ENCODE assay signal across 8 cellular contexts in the genomic region with DNA sequence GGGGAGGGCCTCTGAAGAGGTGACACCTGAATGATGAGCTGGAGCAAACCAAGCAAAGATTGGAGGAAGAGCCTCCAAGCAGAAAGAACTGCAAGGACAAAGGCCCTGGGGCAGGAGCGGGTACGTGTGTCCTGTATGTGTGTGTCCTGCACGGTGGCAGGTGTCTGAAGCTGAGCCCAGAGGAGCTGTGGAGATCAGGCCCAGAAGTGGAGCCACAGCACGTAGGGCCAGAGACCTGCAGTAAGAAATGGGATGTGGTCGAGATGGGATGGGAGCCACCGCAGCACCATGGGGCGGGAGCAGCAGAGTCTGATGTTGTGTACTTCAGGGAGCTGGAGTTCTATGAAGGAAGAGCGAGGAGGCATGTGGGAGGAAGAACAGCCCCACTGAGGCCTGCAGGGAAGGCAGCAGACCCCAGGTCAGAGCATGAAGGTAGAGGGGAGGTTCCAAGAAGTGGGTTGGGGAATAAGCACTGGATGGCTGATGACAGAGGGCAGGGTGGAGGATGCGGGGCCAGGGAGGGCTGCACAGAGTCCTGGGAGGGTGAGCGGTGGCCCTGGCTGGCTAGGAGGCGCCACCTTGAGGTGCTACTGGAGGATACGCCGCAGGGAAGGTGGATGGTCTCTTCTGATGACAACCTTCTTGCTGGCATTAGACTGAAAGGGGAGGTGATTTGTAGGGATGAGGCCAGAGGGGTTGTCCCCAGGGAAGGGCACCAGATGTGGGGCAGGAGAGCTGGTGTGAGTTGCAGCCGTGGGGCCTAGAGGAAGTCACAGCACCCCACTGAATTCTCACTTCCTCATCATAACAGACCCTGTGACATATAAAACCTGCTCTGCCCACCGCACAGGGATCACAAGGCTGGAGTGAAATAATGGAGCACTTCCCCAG. TPM values are rescaled to one million over a fixed set of nuclear protein-coding genes. Genes with fewer than 3 reads are reported as not detected.
DNase-seq lines count a peak whose midpoint lies in the region; ATAC-seq and TF ChIP-seq lines count a peak whose summit lies in the region.

No MANE protein-coding gene starts in this region.

- POLR2A ChIA-PET in activated B cell treated with CpG ODN at 0.5 μM for 24 hours (lab: Charles Lee) = interaction anchor here (0.5 to 4.1 kb wide), 25 partner anchors 9 to 569 kb away, joined by 3 to 62 read pairs (median 4); partner anchors contain the start of genes ARL2BP, HERPUD1, NLRC5 and PSME3IP1

- peaks cover 48% of the 10 kb centered on the region for H3F3A ChIP-seq in MM.1S (ENCODE audit: insufficient read depth, low read length)

- DNase-seq in NCI-H1436 (lab: John Stamatoyannopoulos, UW) (peak; percentile 39), NCI-H1436 treated with DMSO at 0.1 percent for 48 hours (lab: John Stamatoyannopoulos, UW) (no peak), H4 (ENCODE audit: low spot score) (peak; percentile 34), MM.1S (peak; percentile 63), activated B cell treated with CpG ODN at 0.5 μM for 24 hours (peak; percentile 68), dorsolateral prefrontal cortex (no peak), naive B cell (peak; percentile 90), upper lobe of left lung (peak; percentile 59 to 81)

- no peaks in the 10 kb centered on the region for H3K79me2 ChIP-seq in MM.1S (ENCODE audit: low read length)

- intact Hi-C loops in activated B cell treated with CpG ODN at 0.5 μM for 24 hours (cut with micrococcal nuclease) = loop anchor here (1.0 to 5.0 kb wide), 6 partner anchors 13 to 91 kb away; no protein-coding TSS in a partner anchor
- intact Hi-C loops in dorsolateral prefrontal cortex (cut with DNase I) = no loop called here

- no peak for TF ChIP-seq EP300 in upper lobe of left lung (IDR thresholded peaks at IDR 0.05)

- H3K9ac ChIP-seq in MM.1S (ENCODE audit: low read length) = peak overlapping the region; percentile 2; the same call in 1 of the 2 replicates

- CTCF ChIA-PET in activated B cell treated with CpG ODN at 0.5 μM for 24 hours (lab: Charles Lee) = interaction anchor here (0.6 to 4.4 kb wide), 14 partner anchors 9 to 133 kb away, joined by 3 to 33 read pairs (median 4); partner anchors contain the start of genes CETP and HERPUD1

- peak overlapping the region; percentile 60 for H3K4me3 Mint-ChIP-seq in activated B cell treated with CpG ODN at 0.5 μM for 24 hours
- peak overlapping the region; percentile 25 to 86 (median 68) for H3K4me3 Mint-ChIP-seq in naive B cell

- TF ChIP-seq CTCF in MM.1S (IDR thresholded peaks at IDR 0.05; ENCODE audit: low read length) (peak; percentile 80), activated B cell treated with CpG ODN at 0.5 μM for 24 hours (IDR thresholded peaks at IDR 0.05) (no peak), dorsolateral prefrontal cortex (IDR thresholded peaks at IDR 0.05 in 54 of 56, conservative IDR thresholded peaks at IDR 0.05 in 2 of 56; ENCODE audit: low read depth in 1 of 56, partially characterized antibody in 56 of 56) (peak in 48 of 56 donors; percentile 9 to 60 (median 32)), upper lobe of left lung (IDR thresholded peaks at IDR 0.05) (peak; percentile 44 to 70 (median 52))

- H3K4me1 ChIP-seq in MM.1S (ENCODE audit: low read length) = peaks cover 16% of the 10 kb centered on the region
- peaks cover 0 to 8% (median 2%) of the 10 kb centered on the region in 4 donors for H3K4me1 ChIP-seq in upper lobe of left lung

- no peaks in the 10 kb centered on the region for H3K36me3 ChIP-seq in MM.1S (replicated peaks; ENCODE audit: insufficient read depth, low read length)
- H3K36me3 ChIP-seq in upper lobe of left lung = peaks cover 0 to 20% (median 3%) of the 10 kb centered on the region in 4 donors

- H3K27ac Mint-ChIP-seq in activated B cell treated with CpG ODN at 0.5 μM for 24 hours (peak overlapping the region; percentile 74), naive B cell (peak overlapping the region; percentile 80 to 99 (median 96))

- H3K4me1 Mint-ChIP-seq in activated B cell treated with CpG ODN at 0.5 μM for 24 hours (peaks cover 48% of the 10 kb centered on the region), naive B cell (peaks cover 28 to 48% (median 43%) of the 10 kb centered on the region in 3 donors)

- H3K9me3 ChIP-seq in MM.1S (replicated peaks; ENCODE audit: insufficient read depth, low read length) = no peaks in the 10 kb centered on the region
- no peaks in the 10 kb centered on the region for H3K9me3 ChIP-seq in upper lobe of left lung

- WGBS in upper lobe of left lung, 2 donors = 60 to 65% methylated on average over 15 of the region's 15 CpGs

- no peaks in the 10 kb centered on the region for H3K9me2 ChIP-seq in MM.1S (replicated peaks; ENCODE audit: insufficient read depth, low read length)

- no peaks in the 10 kb centered on the region for H4K20me1 ChIP-seq in MM.1S (ENCODE audit: insufficient read depth, low read length)

- peak overlapping the region; percentile 48; the same call in 1 of the 2 replicates for H3K27ac ChIP-seq in MM.1S (ENCODE audit: low read length)
- peak overlapping the region in 2 of 59 donors; percentile 5 to 16 for H3K27ac ChIP-seq in dorsolateral prefrontal cortex
- H3K27ac ChIP-seq in upper lobe of left lung = peak overlapping the region in 1 of 4 donors; percentile 16

- peak overlapping the region; percentile 55 for H3K4me2 ChIP-seq in MM.1S (ENCODE audit: low read depth, low read length)

- H3K9me3 Mint-ChIP-seq in activated B cell treated with CpG ODN at 0.5 μM for 24 hours (no peaks in the 10 kb centered on the region), naive B cell (no peaks in the 10 kb centered on the region)

- H3K4me3 ChIP-seq in MM.1S (ENCODE audit: low read length) = no peak overlapping the region
- H3K4me3 ChIP-seq in dorsolateral prefrontal cortex = no peak overlapping the region
- no peak overlapping the region for H3K4me3 ChIP-seq in upper lobe of left lung

- H3K36me3 Mint-ChIP-seq in activated B cell treated with CpG ODN at 0.5 μM for 24 hours (ENCODE audit: low read depth) = peaks cover 17% of the 10 kb centered on the region
- peaks cover 0 to 6% of the 10 kb centered on the region in 2 donors for H3K36me3 Mint-ChIP-seq in naive B cell

- peak; percentile 90 for ATAC-seq in activated B cell treated with CpG ODN at 0.5 μM for 24 hours (ENCODE audit: low read depth)
- peak; percentile 95 to 96 for ATAC-seq in naive B cell (ENCODE audit: low read depth in 2 of 2)
- ATAC-seq in upper lobe of left lung (ENCODE audit: low FRiP score in 2 of 2) = peak; percentile 77 to 78

- no peak overlapping the region for H2AFZ ChIP-seq in MM.1S (ENCODE audit: low read length)

- H3K27me3 Mint-ChIP-seq in activated B cell treated with CpG ODN at 0.5 μM for 24 hours = no peaks in the 10 kb centered on the region
- no peaks in the 10 kb centered on the region for H3K27me3 Mint-ChIP-seq in naive B cell

- H3K27me3 ChIP-seq in MM.1S (replicated peaks; ENCODE audit: insufficient read depth, low read length) (no peaks in the 10 kb centered on the region), dorsolateral prefrontal cortex (no peaks in the 10 kb centered on the region), upper lobe of left lung (no peaks in the 10 kb centered on the region)

- TF ChIP-seq POLR2A in upper lobe of left lung (IDR thresholded peaks at IDR 0.05) = no peak

RNA-seq across cellular contexts. Expression of gene CETP, which starts 10.6 kb away (rescaled TPM):
- total RNA-seq in H4 (2014; rRNA removed; shearing (Covaris generic)) = not detected in 2 replicates
- total RNA-seq in activated B cell treated with CpG ODN at 0.5 μM for 24 hours (1.0 and 1.4 TPM in 2 replicates), dorsolateral prefrontal cortex (1 to 10 TPM in 4 of 120 experiments, under 1 TPM in 40, not detected in 76; 0.23 to 1.6 (median 0.50) TPM), upper lobe of left lung (1 to 10 TPM in 1 of 6 donors, under 1 TPM in 4, not detected in 1; 0.29 to 1.5 (median 0.91) TPM)
- under 1 TPM in 4 of 6 donors, not detected in 2; 0.25 to 0.72 (median 0.27) TPM for polyA plus RNA-seq in naive B cell (ENCODE audit: low read depth in 6 of 6)

RNA-seq across cellular contexts. Expression of gene HERPUD1, which starts 19.2 kb away (rescaled TPM):
- 70.1 and 86.3 TPM in 2 replicates for total RNA-seq in H4 (2014; rRNA removed; shearing (Covaris generic))
- total RNA-seq in activated B cell treated with CpG ODN at 0.5 μM for 24 hours = 766 and 820 TPM in 2 replicates
- total RNA-seq in dorsolateral prefrontal cortex = 100 to 1,000 TPM in 100 of 120 experiments, 10 to 100 TPM in 20; 76.8 to 213 (median 118) TPM
- 1,000 to 10,000 TPM in 1 of 6 donors, 100 to 1,000 TPM in 5; 235 to 1,138 (median 264) TPM for polyA plus RNA-seq in naive B cell (ENCODE audit: low read depth in 6 of 6)
- total RNA-seq in upper lobe of left lung = 100 to 1,000 TPM in 5 of 6 donors, 10 to 100 TPM in 1; 81.0 to 283 (median 196) TPM

RNA-seq across cellular contexts. Expression of gene NLRC5, which starts 38.2 kb away (rescaled TPM):
- total RNA-seq in H4 (2014; rRNA removed; shearing (Covaris generic)) = 6.6 and 8.4 TPM in 2 replicates
- total RNA-seq in activated B cell treated with CpG ODN at 0.5 μM for 24 hours (296 and 372 TPM in 2 replicates), dorsolateral prefrontal cortex (10 to 100 TPM in 103 of 120 experiments, 1 to 10 TPM in 17; 6.0 to 50.1 (median 15.6) TPM), upper lobe of left lung (100 to 1,000 TPM in 2 of 6 donors, 10 to 100 TPM in 4; 29.2 to 361 (median 52.7) TPM)
- polyA plus RNA-seq in naive B cell (ENCODE audit: low read depth in 6 of 6) = 10 to 100 TPM in 5 of 6 donors, 1 to 10 TPM in 1; 2.9 to 42.9 (median 29.9) TPM

Comparison
In these comparisons a context has a peak if more than half of its experiments do, and no peak if none do; other contexts are left out.
1. DNase-seq: peak in NCI-H1436 (single experiment), H4 (single experiment), MM.1S (single experiment), activated B cell treated with CpG ODN at 0.5 μM for 24 hours (single experiment), naive B cell (single experiment) and upper lobe of left lung (2 of 2); none in NCI-H1436 treated with DMSO at 0.1 percent for 48 hours (single experiment) and dorsolateral prefrontal cortex (0 of 10).
2. Peak in every context shown above with its lines, with median percentiles within 50 percentile points of each other: ATAC-seq.